Comparison of ENCODE assay signal across 34 cellular contexts in genomic region chr4:183681119-183681518, GRCh38.
"Had no signal": no experiment of that assay in that cellular context is flagged by ENCODE, and none has a peak within 500 bp of the region (broad histone marks: within the 10 kb centered on the region; RNA-seq: fewer than 3 reads in every experiment).

No MANE protein-coding gene starts in this region.

- ATAC-seq: activated CD8-positive, alpha-beta T cell treated with anti-CD3 and anti-CD28 coated beads for 36 hours; activated naive CD4-positive, alpha-beta T cell treated with anti-CD3 and anti-CD28 coated beads, Interleukin-2, amount 50 U/mL, for 72 hours; activated T-cell treated with anti-CD3 and anti-CD28 coated beads, Interleukin-2, amount 50 U/mL, for 4 hours; activated T-cell treated with anti-CD3 and anti-CD28 coated beads, Interleukin-2, amount 50 U/mL, for 72 hours; activated T-helper 17 cell treated with anti-CD3 and anti-CD28 coated beads, Interleukin-2, amount 50 U/mL, for 72 hours; body of pancreas had no signal

- H3K27ac ChIP-seq: adrenal gland, body of pancreas, brain microvascular endothelial cell, breast epithelium, VCaP had no signal

- H3K9me3 ChIP-seq: adrenal gland, body of pancreas, breast epithelium had no signal

- H3K4me3 ChIP-seq: adrenal gland, body of pancreas, breast epithelium had no signal

- H3K4me1 ChIP-seq: adrenal gland, body of pancreas, breast epithelium had no signal

- FAIRE-seq: astrocyte, TTC549 had no signal

- H3K27me3 ChIP-seq: adrenal gland, body of pancreas, brain microvascular endothelial cell, breast epithelium had no signal

- DNase-seq: activated B cell treated with CpG ODN at 0.5 μM for 24 hours; activated CD4-positive, alpha-beta memory T cell treated with anti-CD3 and anti-CD28 coated beads for 36 hours; activated CD4-positive, alpha-beta T cell treated with anti-CD3 and anti-CD28 coated beads for 4 hours; activated CD4-positive, alpha-beta T cell treated with anti-CD3 and anti-CD28 coated beads, Interleukin-2, amount 10 ng/mL, durations not matched to agents 24 days and 14 days; activated CD4-positive, alpha-beta T cell treated with anti-CD3 and anti-CD28 coated beads, Interleukin-2, amount 50 U/mL, for 1 hour; activated CD4-positive, alpha-beta T cell treated with anti-CD3 and anti-CD28 coated beads, Interleukin-2, amount 50 U/mL, for 4 hours; activated CD4-positive, CD25-positive, alpha-beta regulatory T cell treated with anti-CD3 and anti-CD28 coated beads, Interleukin-2, amount 50 U/mL, for 72 hours; activated CD8-positive, alpha-beta memory T cell treated with anti-CD3 and anti-CD28 coated beads, Interleukin-2, amount 50 U/mL, for 4 hours; activated CD8-positive, alpha-beta T cell treated with anti-CD3 and anti-CD28 coated beads for 36 hours; activated effector memory CD4-positive, alpha-beta T cell treated with anti-CD3 and anti-CD28 coated beads, Interleukin-2, amount 50 U/mL, for 16 hours; activated gamma-delta T cell treated with Interleukin-2 at 50 U/mL for 16 hours; activated naive CD4-positive, alpha-beta T cell; activated naive CD4-positive, alpha-beta T cell treated with anti-CD3 and anti-CD28 coated beads for 36 hours; activated naive CD4-positive, alpha-beta T cell treated with anti-CD3 and anti-CD28 coated beads, Interleukin-2, amount 50 U/mL, for 16 hours; activated naive CD8-positive, alpha-beta T cell treated with anti-CD3 and anti-CD28 coated beads for 36 hours; activated T-cell treated with anti-CD3 and anti-CD28 coated beads for 4 hours; activated T-cell treated with anti-CD3 and anti-CD28 coated beads, Interleukin-2, amount 50 U/mL, for 1 hour; activated T-cell treated with anti-CD3 and anti-CD28 coated beads, Interleukin-2, amount 50 U/mL, for 4 hours; activated T-cell treated with anti-CD3 and anti-CD28 coated beads, Interleukin-2, amount 50 U/mL, for 72 hours; adrenal gland; amniotic stem cell; aorta; body of pancreas; brain microvascular endothelial cell; central memory CD4-positive, alpha-beta T cell; T-helper 1 cell; T-helper 2 cell; T-helper 9 cell had no signal

- H3K36me3 ChIP-seq: breast epithelium had no signal
